ENCODE assay signal across 17 cellular contexts in the genomic region with DNA sequence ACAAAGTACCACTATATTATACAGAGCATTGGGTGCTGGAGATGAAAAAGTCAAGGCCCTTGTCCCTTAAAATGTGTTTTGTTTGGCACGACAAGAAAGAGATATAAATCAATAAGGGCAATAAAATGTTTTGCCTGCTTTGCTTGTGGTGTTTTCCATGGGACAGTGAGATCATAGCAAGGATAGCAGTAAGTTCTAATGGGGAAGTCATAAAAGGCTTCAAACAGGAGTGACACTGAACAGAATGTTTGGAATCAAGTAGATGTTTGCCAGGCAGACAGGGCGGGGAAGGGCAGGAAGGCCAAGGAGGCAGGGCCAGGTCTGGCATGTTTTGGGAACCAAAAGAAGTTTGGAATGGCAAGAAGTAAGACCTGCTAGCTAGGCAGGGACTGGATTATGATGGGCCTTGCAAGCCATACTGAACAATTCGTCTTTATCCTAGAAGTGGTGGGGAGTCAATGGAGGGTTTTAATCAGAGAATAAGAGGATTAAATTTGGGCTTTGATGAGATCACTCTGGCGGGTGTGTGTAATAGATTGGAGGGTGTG. TPM values are rescaled to one million over a fixed set of nuclear protein-coding genes. Genes with fewer than 3 reads are reported as not detected.
DNase-seq lines count a peak whose midpoint lies in the region; ATAC-seq and TF ChIP-seq lines count a peak whose summit lies in the region.
"Had no signal": no experiment of that assay in that cellular context is flagged by ENCODE, and none has a peak within 500 bp of the region (broad histone marks: within the 10 kb centered on the region; RNA-seq: fewer than 3 reads in every experiment).

No MANE protein-coding gene starts in this region.

- intact Hi-C loops in activated CD8-positive, alpha-beta T cell treated with anti-CD3 and anti-CD28 coated beads for 36 hours (cut with micrococcal nuclease), result no loop called here

- H3K4me3 Mint-ChIP-seq in activated CD8-positive, alpha-beta T cell treated with anti-CD3 and anti-CD28 coated beads for 36 hours, result no peak overlapping the region
- H3K4me3 Mint-ChIP-seq in activated T-helper 17 cell treated with anti-CD3 and anti-CD28 coated beads, Interleukin-2, amount 50 U/mL, for 72 hours, result no peak overlapping the region
- H3K4me3 Mint-ChIP-seq: CD14-positive monocyte; T-helper 1 cell treated with Interleukin-12 subunit alpha and Interleukin-12 subunit beta and Interleukin-4 antibody, amounts not matched to agents 30 μg/mL and 1 μg/mL, for 36 hours had no signal

- H3K9me3 ChIP-seq in gastroesophageal sphincter (no peaks in the 10 kb centered on the region), skeletal muscle satellite cell (replicated peaks; ENCODE audit: low read length) (no peaks in the 10 kb centered on the region)
- H3K9me3 ChIP-seq: psoas muscle had no signal

- H3K4me1 ChIP-seq in gastroesophageal sphincter (peaks cover 10 to 62% (median 15%) of the 10 kb centered on the region in 3 donors), skeletal muscle satellite cell (ENCODE audit: control insufficient read depth, insufficient read depth, low read length) (peaks cover 31% of the 10 kb centered on the region)
- H3K4me1 ChIP-seq: psoas muscle had no signal

- CTCF ChIA-PET in activated CD8-positive, alpha-beta T cell treated with anti-CD3 and anti-CD28 coated beads for 36 hours (lab: Charles Lee), result interaction anchor here (0.6 to 1.7 kb wide), 2 partner anchors 10 to 21 kb away, joined by 3 to 5 read pairs; no protein-coding TSS in a partner anchor

- H3K27ac ChIP-seq in gastroesophageal sphincter, result peak overlapping the region in 2 of 4 donors; percentile 38 to 61
- H3K27ac ChIP-seq: PC-9, psoas muscle had no signal

- ATAC-seq in gastroesophageal sphincter, result peak; percentile 48
- no peak for ATAC-seq in HG02870 (IDR thresholded peaks at IDR 0.05; ENCODE audit: unreplicated experiment)
- no peak for ATAC-seq in activated CD8-positive, alpha-beta T cell treated with anti-CD3 and anti-CD28 coated beads for 36 hours
- ATAC-seq in HG03097 (IDR thresholded peaks at IDR 0.05; ENCODE audit: low FRiP score, unreplicated experiment), result no peak
- no peak for ATAC-seq in activated T-helper 17 cell treated with anti-CD3 and anti-CD28 coated beads, Interleukin-2, amount 50 U/mL, for 72 hours (replicated peaks)
- ATAC-seq: psoas muscle had no signal

- H3K4me1 Mint-ChIP-seq in activated CD8-positive, alpha-beta T cell treated with anti-CD3 and anti-CD28 coated beads for 36 hours (ENCODE audit: low read depth), result no peaks in the 10 kb centered on the region
- H3K4me1 Mint-ChIP-seq in activated T-helper 17 cell treated with anti-CD3 and anti-CD28 coated beads, Interleukin-2, amount 50 U/mL, for 72 hours, result no peaks in the 10 kb centered on the region
- H3K4me1 Mint-ChIP-seq: CD14-positive monocyte had no signal

- no peak overlapping the region for H3K9ac ChIP-seq in skeletal muscle satellite cell (ENCODE audit: low read depth, low read length)

- TF ChIP-seq CTCF in gastroesophageal sphincter (IDR thresholded peaks at IDR 0.05), result no peak
- TF ChIP-seq CTCF in activated CD8-positive, alpha-beta T cell treated with anti-CD3 and anti-CD28 coated beads for 36 hours (IDR thresholded peaks at IDR 0.05), result no peak

- H3K36me3 ChIP-seq in gastroesophageal sphincter (no peaks in the 10 kb centered on the region), skeletal muscle satellite cell (ENCODE audit: insufficient read depth, low read length) (peaks cover 54% of the 10 kb centered on the region)

- H3K9me3 Mint-ChIP-seq in activated CD8-positive, alpha-beta T cell treated with anti-CD3 and anti-CD28 coated beads for 36 hours, result no peaks in the 10 kb centered on the region
- no peaks in the 10 kb centered on the region for H3K9me3 Mint-ChIP-seq in activated T-helper 17 cell treated with anti-CD3 and anti-CD28 coated beads, Interleukin-2, amount 50 U/mL, for 72 hours
- H3K9me3 Mint-ChIP-seq: T-helper 1 cell treated with Interleukin-12 subunit alpha and Interleukin-12 subunit beta and Interleukin-4 antibody, amounts not matched to agents 30 μg/mL and 1 μg/mL, for 36 hours had no signal

- POLR2A ChIA-PET in activated CD8-positive, alpha-beta T cell treated with anti-CD3 and anti-CD28 coated beads for 36 hours (lab: Charles Lee), result no interaction called here

- H3K4me3 ChIP-seq in gastroesophageal sphincter (no peak overlapping the region), skeletal muscle satellite cell (ENCODE audit: low read length) (no peak overlapping the region)
- H3K4me3 ChIP-seq: PC-9, psoas muscle had no signal

- peak overlapping the region; percentile 29 for H3K4me2 ChIP-seq in skeletal muscle satellite cell (ENCODE audit: low read length)
- H3K4me2 ChIP-seq: PC-9 had no signal

- WGBS in gastroesophageal sphincter (ENCODE audit: low coverage in 1 of 2), 2 donors, result 54 to 57% methylated on average over 4 of the region's 4 CpGs

- TF ChIP-seq EP300 in gastroesophageal sphincter (IDR thresholded peaks at IDR 0.05), result no peak

- TF ChIP-seq POLR2A in gastroesophageal sphincter (IDR thresholded peaks at IDR 0.05), result no peak

- H3K36me3 Mint-ChIP-seq in activated CD8-positive, alpha-beta T cell treated with anti-CD3 and anti-CD28 coated beads for 36 hours (ENCODE audit: low read depth), result no peaks in the 10 kb centered on the region
- no peaks in the 10 kb centered on the region for H3K36me3 Mint-ChIP-seq in activated T-helper 17 cell treated with anti-CD3 and anti-CD28 coated beads, Interleukin-2, amount 50 U/mL, for 72 hours (ENCODE audit: low read depth)
- H3K36me3 Mint-ChIP-seq: CD14-positive monocyte had no signal

- H3K27me3 Mint-ChIP-seq in activated CD8-positive, alpha-beta T cell treated with anti-CD3 and anti-CD28 coated beads for 36 hours, result peaks cover 9% of the 10 kb centered on the region
- peaks cover 17% of the 10 kb centered on the region for H3K27me3 Mint-ChIP-seq in activated T-helper 17 cell treated with anti-CD3 and anti-CD28 coated beads, Interleukin-2, amount 50 U/mL, for 72 hours

- H3K27ac Mint-ChIP-seq in activated CD8-positive, alpha-beta T cell treated with anti-CD3 and anti-CD28 coated beads for 36 hours, result no peak overlapping the region
- H3K27ac Mint-ChIP-seq in activated T-helper 17 cell treated with anti-CD3 and anti-CD28 coated beads, Interleukin-2, amount 50 U/mL, for 72 hours, result no peak overlapping the region
- H3K27ac Mint-ChIP-seq: T-helper 1 cell treated with Interleukin-12 subunit alpha and Interleukin-12 subunit beta and Interleukin-4 antibody, amounts not matched to agents 30 μg/mL and 1 μg/mL, for 36 hours had no signal

- DNase-seq in GM04503 (ENCODE audit: low read depth) (peak; percentile 50), NCI-H82 treated with DMSO at 0.1 percent for 48 hours (lab: John Stamatoyannopoulos, UW; ENCODE audit: unreplicated experiment) (peak; percentile 90)
- DNase-seq in activated CD8-positive, alpha-beta T cell treated with anti-CD3 and anti-CD28 coated beads for 36 hours, result no peak
- DNase-seq: activated T-cell treated with anti-CD3 and anti-CD28 coated beads for 4 hours; GF-D8; H7; NCI-H226; PC-9; psoas muscle; stimulated activated CD4-positive, alpha-beta T cell treated with anti-CD3 and anti-CD28 coated beads, Interleukin-4, amount 100 ng/mL, for 1 hour had no signal

- no peaks in the 10 kb centered on the region for H3K27me3 ChIP-seq in gastroesophageal sphincter
- no peaks in the 10 kb centered on the region for H3K27me3 ChIP-seq in skeletal muscle satellite cell (ENCODE audit: control insufficient read depth, insufficient read depth, low read length)

RNA-seq across cellular contexts. Expression of gene FGF2, which starts 16.4 kb away (rescaled TPM):
- total RNA-seq in gastroesophageal sphincter, result 10 to 100 TPM; 32.5 to 54.7 (median 41.8) TPM
- total RNA-seq in skeletal muscle satellite cell (2012; rRNA removed), result 26.9 and 53.0 TPM in 2 replicates
- total RNA-seq in activated CD8-positive, alpha-beta T cell treated with anti-CD3 and anti-CD28 coated beads for 36 hours, result under 1 TPM in 1 of 2 experiments, not detected in 1; 0.13 TPM
- total RNA-seq in activated T-helper 17 cell treated with anti-CD3 and anti-CD28 coated beads, Interleukin-2, amount 50 U/mL, for 72 hours, result under 1 TPM; 0.11 to 0.32 TPM

Comparison
In these comparisons a context has a peak if more than half of its experiments do, and no peak if none do; other contexts are left out.
1. RNA of gene FGF2, which starts 16.4 kb away (total RNA-seq): 32.5 to 54.7 TPM in gastroesophageal sphincter; 0.11 to 0.32 TPM in activated T-helper 17 cell treated with anti-CD3 and anti-CD28 coated beads, Interleukin-2, amount 50 U/mL, for 72 hours and 0.13 TPM in activated CD8-positive, alpha-beta T cell treated with anti-CD3 and anti-CD28 coated beads for 36 hours; every median in the first group is over 10 times any median in the second.